Comparison of ENCODE assay signal across 7 cellular contexts in genomic region chr2:89076771-89077170, GRCh38.
A peak's percentile ranks its signal among the peaks of the same experiment; 100 is the strongest.
DNase-seq lines count a peak whose midpoint lies in the region; ATAC-seq, FAIRE-seq and TF ChIP-seq lines count a peak whose summit lies in the region.
"Not testable (repeated sequence)": the region's sequence is repeated elsewhere in the genome, so short reads cannot be mapped to it uniquely, and the experiment has no call there.

No MANE protein-coding gene starts in this region.

- H3K18ac ChIP-seq in H1 (ENCODE audit: extremely low read depth, low read length): not testable (repeated sequence)

- peak; percentile 46; the same call in 1 of the 3 replicates for ATAC-seq in HepG2

- H3K36me3 ChIP-seq in H1 (ENCODE audit: control insufficient read depth in 2 of 4, insufficient read depth in 4 of 4, low read length in 3 of 4); HepG2 (replicated peaks in 1 of 2; ENCODE audit: control insufficient read depth in 1 of 2, insufficient read depth in 2 of 2, low read length in 2 of 2): not testable (repeated sequence)

- H3K27me3 ChIP-seq in H1 (replicated peaks in 1 of 4; ENCODE audit: control insufficient read depth in 3 of 4, extremely low read depth in 1 of 4, insufficient read depth in 3 of 4, low read length in 3 of 4); HepG2 (ENCODE audit: control insufficient read depth in 1 of 2, insufficient read depth in 2 of 2, low read length in 2 of 2): not testable (repeated sequence)

- H3K4ac ChIP-seq in H1 (replicated peaks; ENCODE audit: insufficient read length, low read depth, low read length): not testable (repeated sequence)

- not testable (repeated sequence) for H4K8ac ChIP-seq in H1 (ENCODE audit: extremely low read depth, insufficient read depth, low read length)

- CTCF ChIA-PET in RWPE1 (lab: Yijun Ruan, JAX); H1 (lab: Charles Lee; ENCODE audit: partially characterized antibody); HepG2 (lab: Yijun Ruan, JAX; ENCODE audit: low intra/inter-chr PET ratio, low total read pairs): not testable (repeated sequence)

- H4K5ac ChIP-seq in H1 (ENCODE audit: insufficient read length, low read depth, low read length): not testable (repeated sequence)

- not testable (repeated sequence) for H2AK5ac ChIP-seq in H1 (ENCODE audit: low read depth, low read length)

- H3K9me3 ChIP-seq in H1 (ENCODE audit: insufficient read depth in 2 of 2, low read depth in 1 of 2, low read length in 1 of 2); HepG2 (ENCODE audit: low read length): not testable (repeated sequence)

- H3K9ac ChIP-seq in H1 (replicated peaks in 1 of 4; ENCODE audit: extremely low read depth in 1 of 4, low read depth in 3 of 4, low read length in 3 of 4); HepG2 (ENCODE audit: insufficient read depth, low read depth, low read length): not testable (repeated sequence)

- H3K79me2 ChIP-seq in H1 (ENCODE audit: control insufficient read depth in 1 of 2, insufficient read depth in 2 of 2, low read length in 2 of 2); HepG2 (ENCODE audit: insufficient read depth, low read length): not testable (repeated sequence)

- in situ Hi-C loops in HepG2 (cut with HindIII; ENCODE audit: extremely low pct_ligation_motif_present, low pct_unique_long_range_greater_than_20kb): not testable (repeated sequence)

- H3K4me2 ChIP-seq in H1 (ENCODE audit: insufficient read depth in 1 of 2, low read depth in 2 of 2, low read length in 2 of 2); HepG2 (ENCODE audit: low read depth, low read length): not testable (repeated sequence)

- not testable (repeated sequence) for H2BK5ac ChIP-seq in H1 (ENCODE audit: low read depth, low read length)

- not testable (repeated sequence) for H3K14ac ChIP-seq in H1 (ENCODE audit: insufficient read length)

- H3K27ac ChIP-seq in RWPE1; H1 (ENCODE audit: low read depth, low read length); HepG2 (ENCODE audit: extremely low read length, insufficient read depth, low read length): not testable (repeated sequence)

- H2BK20ac ChIP-seq in H1 (ENCODE audit: low read length): not testable (repeated sequence)

- not testable (repeated sequence) for H3K56ac ChIP-seq in H1 (replicated peaks; ENCODE audit: insufficient read length, low read depth, low read length)

- not testable (repeated sequence) for H4K20me1 ChIP-seq in H1 (replicated peaks in 1 of 2; ENCODE audit: control insufficient read depth in 1 of 2, insufficient read depth in 2 of 2, low read length in 2 of 2); HepG2 (ENCODE audit: insufficient read depth, low read length)

- not testable (repeated sequence) for TF ChIP-seq POLR2A in H1 (IDR thresholded peaks at IDR 0.05; ENCODE audit: control extremely low read depth in 1 of 2, low read depth in 2 of 2, low read length in 2 of 2); HepG2 (IDR thresholded peaks at IDR 0.05; ENCODE audit: insufficient read depth in 1 of 2, low read depth in 2 of 2, low read length in 2 of 2)

- DNase-seq in DMS53 (lab: John Stamatoyannopoulos, UW): peak; percentile 7
- peak; percentile 19 for DNase-seq in H4 (ENCODE audit: low spot score)
- DNase-seq in M059J (ENCODE audit: low read depth): peak; percentile 3
- peak; percentile 0 for DNase-seq in RWPE1 (ENCODE audit: low spot score)
- not testable (repeated sequence) for DNase-seq in H1 (ENCODE audit: low read depth in 1 of 2, low spot score in 2 of 2)
- peak; percentile 0 for DNase-seq in iPS DF 19.7 (ENCODE audit: low read depth, low spot score)
- peak; percentile 25 for DNase-seq in HepG2 (ENCODE audit: low spot score)

- intact Hi-C loops in HepG2 (cut with micrococcal nuclease; ENCODE audit: unreplicated experiment): not testable (repeated sequence)

- not testable (repeated sequence) for H3K4me3 ChIP-seq in H1 (ENCODE audit: extremely low read depth in 1 of 4, insufficient read depth in 2 of 4, low read depth in 3 of 4, low read length in 4 of 4); HepG2 (replicated peaks in 1 of 3; ENCODE audit: insufficient read depth in 1 of 3, low read depth in 2 of 3, low read length in 3 of 3)

- TF ChIP-seq EP300 in H1 (IDR thresholded peaks at IDR 0.05; ENCODE audit: borderline replicate concordance in 1 of 2, low read depth in 2 of 2, low read length in 2 of 2); HepG2 (IDR thresholded peaks at IDR 0.05; ENCODE audit: low read depth in 2 of 2, low read length in 2 of 2); HepG2 (CRISPR knock-in tag; IDR thresholded peaks at IDR 0.05; ENCODE audit: borderline replicate concordance): not testable (repeated sequence)

- not testable (repeated sequence) for H3K23ac ChIP-seq in H1 (ENCODE audit: insufficient read length)

- H4K91ac ChIP-seq in H1 (replicated peaks; ENCODE audit: insufficient read length, low read length): not testable (repeated sequence)

- FAIRE-seq in H1 (lab: Jason Lieb, UNC): peak; percentile 19
- FAIRE-seq in HepG2 (lab: Jason Lieb, UNC): not testable (repeated sequence)

- not testable (repeated sequence) for H3K79me1 ChIP-seq in H1 (ENCODE audit: low read depth, low read length)

- not testable (repeated sequence) for H3K23me2 ChIP-seq in H1 (ENCODE audit: low read depth, low read length)

- not testable (repeated sequence) for BruUV-seq in HepG2 (replicated peaks; lab: Mats Ljungman, UMichigan)

- not testable (repeated sequence) for H2BK15ac ChIP-seq in H1 (ENCODE audit: low read length)

- WGBS in H1 (ENCODE audit: extremely low coverage in 1 of 2, insufficient coverage in 1 of 2, insufficient read length in 1 of 2, insufficient replicate concordance in 2 of 2, low coverage in 1 of 2, low lambda C conversion rate in 2 of 2, missing lambda C conversion rate in 1 of 2), 2 experiments: 81% methylated on average over 4 of the region's 4 CpGs; no CpG with 5 or more reads in 1 of the 2 experiments
- WGBS in HepG2 (ENCODE audit: low lambda C conversion rate): 9% methylated on average over 4 of the region's 4 CpGs

- TF ChIP-seq CTCF in RWPE1 (conservative IDR thresholded peaks at IDR 0.05; ENCODE audit: low read depth); H1 (IDR thresholded peaks at IDR 0.05; ENCODE audit: control extremely low read depth in 1 of 3, insufficient read depth in 1 of 3, low read depth in 1 of 3, low read length in 3 of 3); HepG2 (CRISPR knock-in tag; IDR thresholded peaks at IDR 0.05): not testable (repeated sequence)

- H2BK120ac ChIP-seq in H1 (replicated peaks; ENCODE audit: low read depth, low read length): not testable (repeated sequence)

- not testable (repeated sequence) for H2BK12ac ChIP-seq in H1 (ENCODE audit: low read depth, low read length)

- TF ChIP-seq RAD21 in H1 (IDR thresholded peaks at IDR 0.05 in 1 of 2, conservative IDR thresholded peaks at IDR 0.05 in 1 of 2; ENCODE audit: low read depth in 2 of 2, low read length in 2 of 2); HepG2 (CRISPR knock-in tag; IDR thresholded peaks at IDR 0.05): not testable (repeated sequence)

- POLR2A ChIA-PET in RWPE1 (lab: Yijun Ruan, JAX; ENCODE audit: low non-redundant PET); H1 (lab: Charles Lee; ENCODE audit: partially characterized antibody); HepG2 (lab: Yijun Ruan, JAX): not testable (repeated sequence)

- not testable (repeated sequence) for H3K4me1 ChIP-seq in H1 (replicated peaks in 1 of 4; ENCODE audit: control insufficient read depth in 3 of 4, insufficient read depth in 4 of 4, low read length in 3 of 4); HepG2 (ENCODE audit: insufficient read depth, low read length)

- H2AFZ ChIP-seq in H1 (ENCODE audit: low read length); HepG2 (ENCODE audit: low read length): not testable (repeated sequence)

TF ChIP-seq in H1, 55 proteins besides CTCF, POLR2A, EP300 and RAD21:
- TF ChIP-seq TEAD4 (IDR thresholded peaks at IDR 0.05; ENCODE audit: low read depth, low read length): 0 out of 2 replicates have a peak, but pooled peaks have one; percentile 21
